In genomic region chr9:132494857-132495256, GRCh38 we compare ENCODE assay signal across 27 cellular contexts.
"Had no signal": no experiment of that assay in that cellular context is flagged by ENCODE, and none has a peak within 500 bp of the region (broad histone marks: within the 10 kb centered on the region; RNA-seq: fewer than 3 reads in every experiment).

No MANE protein-coding gene starts in this region.

- H3K4me3 ChIP-seq: hepatocyte, left ventricle myocardium inferior, pancreas, prostate gland, sigmoid colon, smooth muscle cell, stomach, testis, thyroid gland, transverse colon, upper lobe of left lung, vagina had no signal

- H3K36me3 ChIP-seq: left ventricle myocardium inferior, pancreas, prostate gland, sigmoid colon, stomach, thyroid gland, transverse colon, upper lobe of left lung, vagina had no signal

- H3K4me3 Mint-ChIP-seq: naive thymus-derived CD8-positive, alpha-beta T cell; nephron; neural crest cell; stimulated activated memory B cell treated with anti-CD40 and anti-IgM and Interleukin-4, amounts not matched to agents 10 μg/mL and 1 μg/mL and 100 μg/mL, for 72 hours had no signal

- H3K4me1 Mint-ChIP-seq: nephron; neural crest cell; stimulated activated memory B cell treated with anti-CD40 and anti-IgM and Interleukin-4, amounts not matched to agents 10 μg/mL and 1 μg/mL and 100 μg/mL, for 72 hours had no signal

- H3K9me3 ChIP-seq: pancreas, prostate gland, sigmoid colon, testis, thyroid gland, transverse colon, upper lobe of left lung, vagina had no signal

- H3K79me2 ChIP-seq: hepatocyte had no signal

- FAIRE-seq: pancreas had no signal

- H3K36me3 Mint-ChIP-seq: stimulated activated memory B cell treated with anti-CD40 and anti-IgM and Interleukin-4, amounts not matched to agents 10 μg/mL and 1 μg/mL and 100 μg/mL, for 72 hours had no signal

- H2AFZ ChIP-seq: hepatocyte had no signal

- H3K4me1 ChIP-seq: left ventricle myocardium inferior, pancreas, prostate gland, sigmoid colon, stomach, testis, thyroid gland, transverse colon, upper lobe of left lung, vagina had no signal

- H3K27ac Mint-ChIP-seq: naive thymus-derived CD8-positive, alpha-beta T cell; nephron; stimulated activated memory B cell treated with anti-CD40 and anti-IgM and Interleukin-4, amounts not matched to agents 10 μg/mL and 1 μg/mL and 100 μg/mL, for 72 hours had no signal

- H3K4me2 ChIP-seq: hepatocyte, smooth muscle cell had no signal

- H3K27ac ChIP-seq: hepatocyte, left ventricle myocardium inferior, pancreas, prostate gland, sigmoid colon, stomach, testis, thyroid gland, transverse colon, upper lobe of left lung, vagina had no signal

- H3K27me3 ChIP-seq: hepatocyte, testis, thyroid gland, upper lobe of left lung, vagina had no signal

- ATAC-seq: naive thymus-derived CD8-positive, alpha-beta T cell; pancreas; right cardiac atrium; stimulated activated memory B cell treated with anti-CD40 and anti-IgM and Interleukin-4, amounts not matched to agents 10 μg/mL and 1 μg/mL and 100 μg/mL, for 72 hours had no signal

- DNase-seq: islet precursor cell; left ventricle myocardium inferior; mammary epithelial cell; mesenchymal stem cell; naive thymus-derived CD8-positive, alpha-beta T cell; nucleus accumbens; pancreas; retina; right cardiac atrium; sigmoid colon; stimulated activated CD4-positive, alpha-beta T cell treated with anti-CD3 and anti-CD28 coated beads, Interleukin-1b, Interleukin-23, amount 100 ng/mL, for 48 hours; stimulated activated CD4-positive, alpha-beta T cell treated with anti-CD3 and anti-CD28 coated beads, Interleukin-2, amount 100 ng/mL, for 48 hours; stimulated activated CD4-positive, alpha-beta T cell treated with anti-CD3 and anti-CD28 coated beads, Interleukin-4, amount 100 ng/mL, for 4 hours; stimulated activated CD8-positive, alpha-beta memory T cell treated with anti-CD3 and anti-CD28 coated beads, Interleukin-4, amount 100 ng/mL, for 48 hours; stimulated activated naive CD4-positive, alpha-beta T cell treated with Interleukin-2 at 50 U/mL for 16 hours; stomach; testis; thyroid gland; transverse colon; upper lobe of left lung had no signal
